ENCODE assay signal across 17 cellular contexts in genomic region chr15:61335998-61336648, GRCh38.
"Had no signal": no experiment of that assay in that cellular context is flagged by ENCODE, and none has a peak within 500 bp of the region (broad histone marks: within the 10 kb centered on the region; RNA-seq: fewer than 3 reads in every experiment).

No MANE protein-coding gene starts in this region.

- H3K4me3 ChIP-seq: ascending aorta, heart left ventricle, lung had no signal

- H3K36me3 ChIP-seq: ascending aorta, heart left ventricle, neutrophil had no signal

- H3K9me3 ChIP-seq: neutrophil had no signal

- DNase-seq: activated CD4-positive, alpha-beta T cell treated with anti-CD3 and anti-CD28 coated beads for 48 hours; activated naive CD4-positive, alpha-beta T cell treated with Interleukin-2 at 50 U/mL for 16 hours; activated naive CD8-positive, alpha-beta T cell treated with anti-CD3 and anti-CD28 coated beads, Interleukin-2, amount 50 U/mL, for 24 hours; foreskin melanocyte; heart left ventricle; naive thymus-derived CD8-positive, alpha-beta T cell; right cardiac atrium; stimulated activated CD4-positive, alpha-beta T cell treated with anti-CD3 and anti-CD28 coated beads, Interleukin-2, amount 100 ng/mL, for 24 hours; stimulated activated naive B cell treated with anti-CD40 and anti-IgM and Interleukin-4, amounts not matched to agents 10 μg/mL and 1 μg/mL and 100 μg/mL, for 72 hours; trophoblast cell had no signal

- FAIRE-seq: colon, endothelial cell of umbilical vein, keratinocyte had no signal

- ATAC-seq: activated naive CD8-positive, alpha-beta T cell treated with anti-CD3 and anti-CD28 coated beads, Interleukin-2, amount 50 U/mL, for 24 hours; heart left ventricle; naive thymus-derived CD8-positive, alpha-beta T cell; right cardiac atrium; stimulated activated naive B cell treated with anti-CD40 and anti-IgM and Interleukin-4, amounts not matched to agents 10 μg/mL and 1 μg/mL and 100 μg/mL, for 72 hours; WTC11 had no signal

- H3K27ac ChIP-seq: ascending aorta, heart left ventricle, neutrophil had no signal

- H3K4me1 ChIP-seq: ascending aorta, heart left ventricle had no signal

- H3K27me3 ChIP-seq: ascending aorta, neutrophil had no signal
